Comparison of ENCODE assay signal across 22 cellular contexts in genomic region chr10:71629131-71629530, GRCh38.
"Had no signal": no experiment of that assay in that cellular context is flagged by ENCODE, and none has a peak within 500 bp of the region (broad histone marks: within the 10 kb centered on the region; RNA-seq: fewer than 3 reads in every experiment).

No MANE protein-coding gene starts in this region.

- H3K4me3 ChIP-seq: hepatocyte, lower lobe of right lung, pancreas, psoas muscle, upper lobe of left lung had no signal

- H3K36me3 ChIP-seq: lower lobe of right lung, pancreas, upper lobe of left lung had no signal

- H3K27me3 Mint-ChIP-seq: activated T-cell treated with anti-CD3 and anti-CD28 coated beads, Interleukin-2, amount 50 U/mL, for 24 hours had no signal

- H3K9me3 ChIP-seq: lower lobe of right lung, pancreas, psoas muscle, upper lobe of left lung had no signal

- ATAC-seq: activated T-helper 17 cell treated with anti-CD3 and anti-CD28 coated beads, Interleukin-2, amount 50 U/mL, for 72 hours; foreskin keratinocyte; left lobe of liver; lower lobe of right lung; naive thymus-derived CD4-positive, alpha-beta T cell; pancreas; psoas muscle; right cardiac atrium had no signal

- H3K4me1 Mint-ChIP-seq: activated naive CD8-positive, alpha-beta T cell treated with anti-CD3 and anti-CD28 coated beads, Interleukin-2, amount 10 ng/mL, durations not matched to agents 7 days and 5 days; activated T-helper 17 cell treated with anti-CD3 and anti-CD28 coated beads, Interleukin-2, amount 50 U/mL, for 72 hours; immature natural killer cell; naive thymus-derived CD4-positive, alpha-beta T cell had no signal

- H3K36me3 Mint-ChIP-seq: activated naive CD8-positive, alpha-beta T cell treated with anti-CD3 and anti-CD28 coated beads, Interleukin-2, amount 10 ng/mL, durations not matched to agents 7 days and 5 days; immature natural killer cell; naive thymus-derived CD4-positive, alpha-beta T cell had no signal

- H3K4me3 Mint-ChIP-seq: activated naive CD8-positive, alpha-beta T cell treated with anti-CD3 and anti-CD28 coated beads, Interleukin-2, amount 10 ng/mL, durations not matched to agents 7 days and 5 days; activated T-cell treated with anti-CD3 and anti-CD28 coated beads, Interleukin-2, amount 50 U/mL, for 24 hours; activated T-helper 17 cell treated with anti-CD3 and anti-CD28 coated beads, Interleukin-2, amount 50 U/mL, for 72 hours; immature natural killer cell; naive thymus-derived CD4-positive, alpha-beta T cell; T-helper 2 cell treated with Interferon-gamma antibody and Interleukin-4, amounts not matched to agents 5 μg/mL and 100 μg/mL, for 36 hours had no signal

- H3K9me3 Mint-ChIP-seq: activated naive CD8-positive, alpha-beta T cell treated with anti-CD3 and anti-CD28 coated beads, Interleukin-2, amount 10 ng/mL, durations not matched to agents 7 days and 5 days; activated T-cell treated with anti-CD3 and anti-CD28 coated beads, Interleukin-2, amount 50 U/mL, for 24 hours; activated T-helper 17 cell treated with anti-CD3 and anti-CD28 coated beads, Interleukin-2, amount 50 U/mL, for 72 hours; immature natural killer cell; T-helper 2 cell treated with Interferon-gamma antibody and Interleukin-4, amounts not matched to agents 5 μg/mL and 100 μg/mL, for 36 hours had no signal

- H3K27ac Mint-ChIP-seq: activated naive CD8-positive, alpha-beta T cell treated with anti-CD3 and anti-CD28 coated beads, Interleukin-2, amount 10 ng/mL, durations not matched to agents 7 days and 5 days; activated T-cell treated with anti-CD3 and anti-CD28 coated beads, Interleukin-2, amount 50 U/mL, for 24 hours; activated T-helper 17 cell treated with anti-CD3 and anti-CD28 coated beads, Interleukin-2, amount 50 U/mL, for 72 hours; immature natural killer cell; T-helper 2 cell treated with Interferon-gamma antibody and Interleukin-4, amounts not matched to agents 5 μg/mL and 100 μg/mL, for 36 hours had no signal

- DNase-seq: activated CD4-positive, alpha-beta T cell treated with anti-CD3 and anti-CD28 coated beads for 1 hour; activated naive CD4-positive, alpha-beta T cell; activated naive CD8-positive, alpha-beta T cell treated with anti-CD3 and anti-CD28 coated beads, Interleukin-2, amount 10 ng/mL, durations not matched to agents 7 days and 5 days; activated T-cell treated with anti-CD3 and anti-CD28 coated beads, Interleukin-2, amount 50 U/mL, for 24 hours; amniotic stem cell; cortex of kidney; erythroblast; foreskin keratinocyte; glutamatergic neuron; immature natural killer cell; lower lobe of right lung; naive thymus-derived CD4-positive, alpha-beta T cell; pancreas; psoas muscle; right cardiac atrium; stimulated activated CD4-positive, alpha-beta T cell treated with anti-CD3 and anti-CD28 coated beads, Interleukin-4, amount 100 ng/mL, for 24 hours; stimulated activated naive CD4-positive, alpha-beta T cell treated with Interleukin-2 at 50 U/mL for 16 hours; upper lobe of left lung had no signal

- H3K27me3 ChIP-seq: hepatocyte, pancreas, upper lobe of left lung had no signal
